20 cellular contexts compared by ENCODE assay signal in the genomic region with DNA sequence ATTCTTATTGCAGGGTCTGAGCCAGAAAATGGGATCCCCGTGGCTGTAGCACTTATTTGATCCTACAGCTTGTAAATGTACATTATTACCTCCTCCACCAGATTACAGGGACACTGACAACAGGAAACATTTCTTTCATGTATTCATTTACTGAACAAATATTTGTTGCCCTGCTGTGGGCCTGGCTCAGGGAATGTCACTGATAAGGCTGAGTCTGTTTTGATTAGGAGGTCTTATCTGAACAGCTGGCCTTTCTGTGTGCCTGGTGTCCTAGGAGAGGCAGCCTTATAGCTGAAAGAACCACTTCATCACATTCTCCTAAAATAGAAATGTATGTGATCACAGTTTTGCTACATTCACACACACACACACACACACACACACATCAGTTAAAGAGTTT. TPM values are rescaled to one million over a fixed set of nuclear protein-coding genes. Genes with fewer than 3 reads are reported as not detected.
DNase-seq lines count a peak whose midpoint lies in the region; ATAC-seq and TF ChIP-seq lines count a peak whose summit lies in the region.
"Had no signal": no experiment of that assay in that cellular context is flagged by ENCODE, and none has a peak within 500 bp of the region (broad histone marks: within the 10 kb centered on the region; RNA-seq: fewer than 3 reads in every experiment).

No MANE protein-coding gene starts in this region.

- H2BK5ac ChIP-seq in mesendoderm (ENCODE audit: low read length) = no peak overlapping the region
- no peak overlapping the region for H2BK5ac ChIP-seq in H9 (ENCODE audit: insufficient read length, low read length)

- H3K4me1 Mint-ChIP-seq in H9 = peaks cover 0 to 9% of the 10 kb centered on the region in 2 experiments; a peak in 2 of 4 replicates
- peaks cover 0 to 11% (median 8%) of the 10 kb centered on the region in 7 donors for H3K4me1 Mint-ChIP-seq in naive thymus-derived CD4-positive, alpha-beta T cell
- H3K4me1 Mint-ChIP-seq: B cell had no signal

- no peak overlapping the region for H3K4ac ChIP-seq in mesendoderm (ENCODE audit: low read depth, low read length)
- no peak overlapping the region for H3K4ac ChIP-seq in H9 (ENCODE audit: low read depth, low read length)

- ATAC-seq in naive thymus-derived CD4-positive, alpha-beta T cell = no peak

- no peaks in the 10 kb centered on the region for H4K20me1 ChIP-seq in H9 (ENCODE audit: control insufficient read depth, insufficient read depth, insufficient read length)

- H3K79me1 ChIP-seq in mesendoderm (ENCODE audit: low read length) (no peaks in the 10 kb centered on the region), H9 (ENCODE audit: insufficient read depth, low read depth, low read length, poor library complexity, severe bottlenecking) (no peaks in the 10 kb centered on the region)

- H3K27ac ChIP-seq in colonic mucosa (no peak overlapping the region), mesendoderm (ENCODE audit: low read depth, low read length) (no peak overlapping the region), H9 (ENCODE audit: insufficient read length, low read depth, low read length) (no peak overlapping the region)
- no peak overlapping the region for H3K27ac ChIP-seq in naive thymus-derived CD4-positive, alpha-beta T cell (ENCODE audit: low read depth, low read length)
- H3K27ac ChIP-seq: HL-60, SJSA1, suprapubic skin had no signal

- H3K9me3 ChIP-seq in colonic mucosa (no peaks in the 10 kb centered on the region), H9 (ENCODE audit: control insufficient read depth, low read depth, low read length) (no peaks in the 10 kb centered on the region)
- H3K9me3 ChIP-seq in naive thymus-derived CD4-positive, alpha-beta T cell (ENCODE audit: control insufficient read depth in 2 of 3, low read length in 3 of 3) = no peaks in the 10 kb centered on the region
- H3K9me3 ChIP-seq: SJSA1, suprapubic skin had no signal

- H3T11ph ChIP-seq in H9 (ENCODE audit: low read length) = no peak overlapping the region

- no peak overlapping the region for H3K18ac ChIP-seq in mesendoderm (ENCODE audit: low read length)
- no peak overlapping the region for H3K18ac ChIP-seq in H9 (ENCODE audit: insufficient read length, low read depth, low read length)

- no peak overlapping the region for H2AK5ac ChIP-seq in mesendoderm (ENCODE audit: low read length)
- H2AK5ac ChIP-seq in H9 (ENCODE audit: insufficient read length, low read length) = no peak overlapping the region

- no peak overlapping the region for H3K14ac ChIP-seq in H9 (ENCODE audit: insufficient read depth, low read length)

- intact Hi-C loops in colonic mucosa (cut with DNase I) = no loop called here
- intact Hi-C loops in posterior cingulate gyrus (cut with DNase I) = no loop called here
- intact Hi-C loops in naive thymus-derived CD4-positive, alpha-beta T cell (cut with micrococcal nuclease) = no loop called here

- H3K56ac ChIP-seq in mesendoderm (ENCODE audit: low read length) = no peak overlapping the region
- no peak overlapping the region for H3K56ac ChIP-seq in H9 (ENCODE audit: insufficient read length, low read depth, low read length)

- H3K23me2 ChIP-seq in H9 (ENCODE audit: insufficient read length, low read depth, low read length, poor library complexity, severe bottlenecking) = no peaks in the 10 kb centered on the region

- H3K4me2 ChIP-seq in mesendoderm (ENCODE audit: low read length) (no peak overlapping the region), H9 (ENCODE audit: insufficient read depth, insufficient read length, low read length) (no peak overlapping the region)

- H3K27me3 ChIP-seq in colonic mucosa (no peaks in the 10 kb centered on the region), mesendoderm (ENCODE audit: insufficient read depth, low read length, poor library complexity) (no peaks in the 10 kb centered on the region), H9 (ENCODE audit: insufficient read depth, low read length) (no peaks in the 10 kb centered on the region)
- no peaks in the 10 kb centered on the region for H3K27me3 ChIP-seq in naive thymus-derived CD4-positive, alpha-beta T cell (ENCODE audit: control insufficient read depth in 2 of 2, insufficient read depth in 2 of 2, low read length in 2 of 2)
- H3K27me3 ChIP-seq: SJSA1, suprapubic skin had no signal

- POLR2A ChIA-PET in naive thymus-derived CD4-positive, alpha-beta T cell (lab: Charles Lee) = no interaction called here

- H3K27ac Mint-ChIP-seq in H9 = no peak overlapping the region
- H3K27ac Mint-ChIP-seq in naive thymus-derived CD4-positive, alpha-beta T cell = no peak overlapping the region
- H3K27ac Mint-ChIP-seq: activated naive CD8-positive, alpha-beta T cell treated with anti-CD3 and anti-CD28 coated beads for 36 hours; activated T-cell treated with anti-CD3 and anti-CD28 coated beads, Interleukin-2, amount 50 U/mL, for 24 hours; B cell had no signal

- peaks cover under 1 to 2% of the 10 kb centered on the region in 2 experiments; a peak in 3 of 5 replicates for H3K9me3 Mint-ChIP-seq in H9
- peaks cover 0 to 2% (median 0%) of the 10 kb centered on the region in 11 donors for H3K9me3 Mint-ChIP-seq in naive thymus-derived CD4-positive, alpha-beta T cell
- H3K9me3 Mint-ChIP-seq: activated T-cell treated with anti-CD3 and anti-CD28 coated beads, Interleukin-2, amount 50 U/mL, for 24 hours had no signal

- TF ChIP-seq CTCF in colonic mucosa (IDR thresholded peaks at IDR 0.05) (no peak), H9 (conservative IDR thresholded peaks at IDR 0.05) (no peak)

- no peaks in the 10 kb centered on the region for H3K36me3 ChIP-seq in colonic mucosa
- no peaks in the 10 kb centered on the region for H3K36me3 ChIP-seq in mesendoderm (ENCODE audit: control insufficient read depth, insufficient read depth, low read length)
- no peaks in the 10 kb centered on the region for H3K36me3 ChIP-seq in naive thymus-derived CD4-positive, alpha-beta T cell (ENCODE audit: control insufficient read depth in 2 of 3, insufficient read depth in 3 of 3, low read length in 3 of 3)
- H3K36me3 ChIP-seq: SJSA1, suprapubic skin had no signal

- H3K79me2 ChIP-seq in mesendoderm (ENCODE audit: control insufficient read depth, insufficient read depth, low read length) = no peaks in the 10 kb centered on the region
- no peaks in the 10 kb centered on the region for H3K79me2 ChIP-seq in H9 (ENCODE audit: insufficient read depth, low read length)

- H2BK20ac ChIP-seq in H9 (ENCODE audit: low read depth, low read length, poor library complexity, severe bottlenecking) = no peak overlapping the region

- H2BK15ac ChIP-seq in mesendoderm (replicated peaks; ENCODE audit: low read depth) (no peak overlapping the region), H9 (ENCODE audit: low read depth, low read length) (no peak overlapping the region)

- no CpG with 5 or more reads among the region's 1 CpG for WGBS in mesendoderm (ENCODE audit: extremely low coverage, insufficient coverage, low lambda C conversion rate)
- no CpG with 5 or more reads among the region's 1 CpG for WGBS in H9 (ENCODE audit: extremely low coverage, insufficient read length, low lambda C conversion rate)

- peaks cover 0 to 3% (median 0%) of the 10 kb centered on the region in 3 experiments; a peak in 2 of 7 replicates for H3K36me3 Mint-ChIP-seq in H9 (ENCODE audit: insufficient read depth in 1 of 3, low read depth in 3 of 3)
- H3K36me3 Mint-ChIP-seq in naive thymus-derived CD4-positive, alpha-beta T cell = peaks cover 0 to 1% (median 0%) of the 10 kb centered on the region in 5 donors

- CTCF ChIA-PET in naive thymus-derived CD4-positive, alpha-beta T cell (lab: Charles Lee) = no interaction called here

- H3K4me1 ChIP-seq in colonic mucosa = no peaks in the 10 kb centered on the region
- no peaks in the 10 kb centered on the region for H3K4me1 ChIP-seq in mesendoderm (ENCODE audit: control insufficient read depth, low read depth, low read length)
- H3K4me1 ChIP-seq in H9 (ENCODE audit: insufficient read depth, low read length) = no peaks in the 10 kb centered on the region
- H3K4me1 ChIP-seq in naive thymus-derived CD4-positive, alpha-beta T cell (ENCODE audit: control insufficient read depth in 2 of 2, insufficient read depth in 2 of 2, low read length in 2 of 2) = no peaks in the 10 kb centered on the region
- H3K4me1 ChIP-seq: suprapubic skin had no signal

- H3K27me3 Mint-ChIP-seq in H9 (ENCODE audit: low read depth) = no peaks in the 10 kb centered on the region
- peaks cover 0 to 4% (median 0%) of the 10 kb centered on the region in 5 donors for H3K27me3 Mint-ChIP-seq in naive thymus-derived CD4-positive, alpha-beta T cell
- H3K27me3 Mint-ChIP-seq: activated naive CD8-positive, alpha-beta T cell treated with anti-CD3 and anti-CD28 coated beads for 36 hours had no signal

- H2BK12ac ChIP-seq in H9 (ENCODE audit: insufficient read length, low read depth, low read length) = no peak overlapping the region

- H3K4me3 ChIP-seq in colonic mucosa = no peak overlapping the region
- no peak overlapping the region for H3K4me3 ChIP-seq in mesendoderm (ENCODE audit: low read length)
- no peak overlapping the region for H3K4me3 ChIP-seq in naive thymus-derived CD4-positive, alpha-beta T cell (ENCODE audit: low read length)
- H3K4me3 ChIP-seq: SJSA1, suprapubic skin had no signal

- DNase-seq in HuH-7 (ENCODE audit: low spot score) (peak; percentile 76), NCI-H2196 (lab: John Stamatoyannopoulos, UW; ENCODE audit: unreplicated experiment) (peak; percentile 33), colonic mucosa (peak; percentile 43), mesendoderm (peak; percentile 73), posterior cingulate gyrus (no peak), H9 (no peak), NOMO-1 (lab: John Stamatoyannopoulos, UW; ENCODE audit: unreplicated experiment in 2 of 2) (no peak)
- no peak for DNase-seq in naive thymus-derived CD4-positive, alpha-beta T cell
- DNase-seq: activated naive CD8-positive, alpha-beta T cell treated with anti-CD3 and anti-CD28 coated beads for 36 hours; activated T-cell treated with anti-CD3 and anti-CD28 coated beads, Interleukin-2, amount 50 U/mL, for 24 hours; DMS79; effector CD8-positive, alpha-beta T cell; NCI-H187; retina; stimulated activated CD4-positive, alpha-beta T cell treated with anti-CD3 and anti-CD28 coated beads, Interleukin-2, amount 100 ng/mL, for 24 hours had no signal

- H4K5ac ChIP-seq in mesendoderm (ENCODE audit: low read length) = no peak overlapping the region
- no peak overlapping the region for H4K5ac ChIP-seq in H9 (ENCODE audit: insufficient read length, low read depth, low read length)

- H2AFZ ChIP-seq in H9 (ENCODE audit: low read length) = no peak overlapping the region

- H4K8ac ChIP-seq in mesendoderm (ENCODE audit: low read depth, low read length) = no peak overlapping the region
- no peak overlapping the region for H4K8ac ChIP-seq in H9 (replicated peaks; ENCODE audit: insufficient read length, low read depth, low read length)

- H2BK120ac ChIP-seq in mesendoderm (ENCODE audit: low read depth, low read length) (no peak overlapping the region), H9 (ENCODE audit: low read depth, low read length, poor library complexity, severe bottlenecking) (no peak overlapping the region)

- no peak overlapping the region for H3K4me3 Mint-ChIP-seq in H9
- no peak overlapping the region for H3K4me3 Mint-ChIP-seq in naive thymus-derived CD4-positive, alpha-beta T cell
- H3K4me3 Mint-ChIP-seq: activated naive CD8-positive, alpha-beta T cell treated with anti-CD3 and anti-CD28 coated beads for 36 hours; activated T-cell treated with anti-CD3 and anti-CD28 coated beads, Interleukin-2, amount 50 U/mL, for 24 hours; B cell had no signal

- H3K9ac ChIP-seq in colonic mucosa (ENCODE audit: low read depth in 2 of 2, low read length in 2 of 2) (peak overlapping the region in 1 of 2 donors; percentile 12), mesendoderm (ENCODE audit: low read length) (no peak overlapping the region), H9 (ENCODE audit: extremely low read depth, insufficient read length, low read length) (no peak overlapping the region)

- H3K23ac ChIP-seq in mesendoderm (ENCODE audit: low read length) (no peak overlapping the region), H9 (ENCODE audit: insufficient read length, low read depth, low read length) (no peak overlapping the region)

- no peak overlapping the region for H4K91ac ChIP-seq in H9 (ENCODE audit: insufficient read length, low read depth, low read length)

RNA-seq across cellular contexts. Expression of gene PROM1, which starts 45.5 kb away (rescaled TPM):
- total RNA-seq in colonic mucosa (10 to 100 TPM; 34.3 to 63.9 TPM), H9 (2021) (95.0 and 98.3 TPM in 2 replicates)
- polyA plus RNA-seq in mesendoderm (2013, experiment 1 of 2) = 61.4 TPM
- 61.8 TPM for polyA plus RNA-seq in mesendoderm (2013, experiment 2 of 2)
- total RNA-seq in naive thymus-derived CD4-positive, alpha-beta T cell = 1 to 10 TPM in 1 of 5 experiments, under 1 TPM in 1, not detected in 3; 0.13 to 2.6 TPM
- polyA plus RNA-seq in naive thymus-derived CD4-positive, alpha-beta T cell = not detected
- total RNA-seq: B cell, lung microvascular endothelial cell, SJSA1 had no signal

Comparison
In these comparisons a context has a peak if more than half of its experiments do, and no peak if none do; other contexts are left out.
1. DNase-seq: peak in HuH-7 (single experiment), NCI-H2196 (single experiment), colonic mucosa (single experiment) and mesendoderm (single experiment); none in posterior cingulate gyrus (0 of 10), H9 (single experiment), NOMO-1 (0 of 2) and naive thymus-derived CD4-positive, alpha-beta T cell (0 of 9).
2. RNA of gene PROM1, which starts 45.5 kb away (total RNA-seq): 95.0 to 98.3 TPM in H9 and 34.3 to 63.9 TPM in colonic mucosa; 0.13 to 2.6 TPM in naive thymus-derived CD4-positive, alpha-beta T cell; every median in the first group is over 4 times any median in the second.